In genomic region chr5:140664353-140665119, GRCh38 we compare ENCODE assay signal across 9 cellular contexts.
DNase-seq lines count a peak whose midpoint lies in the region; ATAC-seq, FAIRE-seq and TF ChIP-seq lines count a peak whose summit lies in the region.
"Had no signal": no experiment of that assay in that cellular context is flagged by ENCODE, and none has a peak within 500 bp of the region (broad histone marks: within the 10 kb centered on the region; RNA-seq: fewer than 3 reads in every experiment).

Gene WDR55, plus strand, starts transcription at chr5:140664904. Its CDS starts 9 bp downstream, at chr5:140664913.

- DNase-seq in AG08396 (ENCODE audit: low spot score) (peak; percentile 93), NCI-H446 (lab: John Stamatoyannopoulos, UW) (peak; percentile 76 to 91), cerebellar cortex (ENCODE audit: low spot score) (peak; percentile 95)
- peak; percentile 95 for DNase-seq in stimulated activated CD4-positive, alpha-beta T cell treated with anti-CD3 and anti-CD28 coated beads, Interleukin-12 subunit alpha, Interleukin-12 subunit beta, amount 100 ng/mL, for 4 hours

- ATAC-seq in HG03196 (IDR thresholded peaks at IDR 0.05; ENCODE audit: unreplicated experiment) = peak; percentile 97
- peak; percentile 98 for ATAC-seq in activated CD4-positive, CD25-positive, alpha-beta regulatory T cell treated with anti-CD3 and anti-CD28 coated beads, Interleukin-2, amount 50 U/mL, for 24 hours

- peak; percentile 95 for TF ChIP-seq POLR2A in GM18951 (IDR thresholded peaks at IDR 0.05; ENCODE audit: extremely low read depth, insufficient read depth, insufficient read length)

- in situ Hi-C loops in GM18951 (cut with MboI; ENCODE audit: low sequenced_read_pairs, unreplicated experiment) = no loop called here

- peak; percentile 9 for FAIRE-seq in islet of Langerhans (lab: Jason Lieb, UNC)
- FAIRE-seq: TTC549 had no signal

Comparison
In these comparisons a context has a peak if more than half of its experiments do, and no peak if none do; other contexts are left out.
1. Peak in every context shown above with its lines: DNase-seq and ATAC-seq.